15 cellular contexts compared by ENCODE assay signal in the genomic region with DNA sequence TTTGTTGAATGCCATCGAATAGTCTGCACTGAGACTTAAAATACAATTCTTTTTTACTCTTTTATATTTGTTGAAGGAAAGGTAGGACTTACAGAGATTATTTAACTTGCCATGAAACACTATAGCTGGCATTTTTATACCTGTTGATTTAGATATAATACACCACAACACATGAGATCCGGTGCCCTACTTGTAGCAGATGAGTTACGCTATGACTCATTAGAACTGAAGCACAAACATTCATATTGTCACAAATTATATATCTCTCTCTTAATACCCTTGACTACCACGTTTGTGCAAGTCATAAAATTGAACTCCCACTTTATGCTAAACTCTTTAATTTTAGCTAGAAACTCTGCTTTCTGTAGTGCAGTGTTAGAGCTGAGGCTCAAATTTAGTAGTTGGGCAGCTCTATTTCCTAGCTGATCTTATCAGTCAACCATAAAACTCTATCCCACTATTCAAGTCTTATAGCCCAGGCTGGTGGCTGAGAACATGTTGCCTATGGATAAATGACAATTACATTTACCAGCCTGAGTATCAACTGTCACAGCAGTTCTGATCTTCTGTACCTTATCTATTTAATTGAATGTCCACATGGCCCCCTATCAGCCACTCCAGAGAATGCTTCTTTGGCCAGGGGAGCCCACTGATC.
DNase-seq lines count a peak whose midpoint lies in the region; ATAC-seq, FAIRE-seq and TF ChIP-seq lines count a peak whose summit lies in the region.
"Had no signal": no experiment of that assay in that cellular context is flagged by ENCODE, and none has a peak within 500 bp of the region (broad histone marks: within the 10 kb centered on the region; RNA-seq: fewer than 3 reads in every experiment).

No MANE protein-coding gene starts in this region.

- intact Hi-C loops in HepG2 (cut with micrococcal nuclease; ENCODE audit: unreplicated experiment): no loop called here

- in situ Hi-C loops in HepG2 (cut with HindIII; ENCODE audit: extremely low pct_ligation_motif_present, low pct_unique_long_range_greater_than_20kb): no loop called here

- H3K4me1 ChIP-seq in endodermal cell (ENCODE audit: control insufficient read depth, insufficient read depth, low read length) (peaks cover 11% of the 10 kb centered on the region), HepG2 (ENCODE audit: insufficient read depth, low read length) (no peaks in the 10 kb centered on the region)
- H3K4me1 ChIP-seq: SJSA1 had no signal

- BruUV-seq in HepG2 (replicated peaks; lab: Mats Ljungman, UMichigan): no TSS peak

- no peak overlapping the region for H3K27ac Mint-ChIP-seq in endodermal cell
- no peak overlapping the region for H3K27ac Mint-ChIP-seq in activated T-cell treated with anti-CD3 and anti-CD28 coated beads, Interleukin-2, amount 50 U/mL, for 24 hours

- H3K27ac ChIP-seq in endodermal cell (ENCODE audit: low read depth, low read length): no peak overlapping the region
- H3K27ac ChIP-seq in HepG2 (ENCODE audit: extremely low read length, insufficient read depth, low read length): no peak overlapping the region
- H3K27ac ChIP-seq: KMS-11, SJSA1 had no signal

- no peak overlapping the region for H3K4me2 ChIP-seq in HepG2 (ENCODE audit: low read depth, low read length)
- H3K4me2 ChIP-seq: KMS-11 had no signal

- no peak for TF ChIP-seq RAD21 in HepG2 (CRISPR knock-in tag; IDR thresholded peaks at IDR 0.05)

- H3K36me3 ChIP-seq in endodermal cell (ENCODE audit: control insufficient read depth, insufficient read depth, low read length) (no peaks in the 10 kb centered on the region), HepG2 (replicated peaks in 1 of 2; ENCODE audit: control insufficient read depth in 1 of 2, insufficient read depth in 2 of 2, low read length in 2 of 2) (no peaks in the 10 kb centered on the region)
- H3K36me3 ChIP-seq: SJSA1 had no signal

- no peak for TF ChIP-seq POLR2A in HepG2 (IDR thresholded peaks at IDR 0.05; ENCODE audit: insufficient read depth in 1 of 2, low read depth in 2 of 2, low read length in 2 of 2)

- TF ChIP-seq CTCF in endodermal cell (conservative IDR thresholded peaks at IDR 0.05): peak; percentile 55
- TF ChIP-seq CTCF in HepG2 (CRISPR knock-in tag; IDR thresholded peaks at IDR 0.05): no peak

- H4K20me1 ChIP-seq in HepG2 (ENCODE audit: insufficient read depth, low read length): no peaks in the 10 kb centered on the region

- H3K27me3 ChIP-seq in endodermal cell (ENCODE audit: control insufficient read depth, insufficient read depth, low read length, poor library complexity, severe bottlenecking): no peaks in the 10 kb centered on the region
- H3K27me3 ChIP-seq in HepG2 (ENCODE audit: control insufficient read depth in 1 of 2, insufficient read depth in 2 of 2, low read length in 2 of 2): no peaks in the 10 kb centered on the region
- H3K27me3 ChIP-seq: SJSA1 had no signal

- POLR2A ChIA-PET in HepG2 (lab: Yijun Ruan, JAX): no interaction called here

- no peaks in the 10 kb centered on the region for H3K79me2 ChIP-seq in HepG2 (ENCODE audit: insufficient read depth, low read length)

- CTCF ChIA-PET in HepG2 (lab: Yijun Ruan, JAX; ENCODE audit: low intra/inter-chr PET ratio, low total read pairs): no interaction called here

- H3K9me3 ChIP-seq in endodermal cell (ENCODE audit: control insufficient read depth, low read length) (no peaks in the 10 kb centered on the region), HepG2 (ENCODE audit: low read length) (no peaks in the 10 kb centered on the region)
- H3K9me3 ChIP-seq: SJSA1 had no signal

- peaks cover 20% of the 10 kb centered on the region for H3K4me1 Mint-ChIP-seq in endodermal cell
- no peaks in the 10 kb centered on the region for H3K4me1 Mint-ChIP-seq in activated T-cell treated with anti-CD3 and anti-CD28 coated beads, Interleukin-2, amount 50 U/mL, for 24 hours (ENCODE audit: low read depth)

- TF ChIP-seq EP300 in HepG2 (IDR thresholded peaks at IDR 0.05; ENCODE audit: low read depth in 2 of 2, low read length in 2 of 2): no peak
- TF ChIP-seq EP300 in HepG2 (CRISPR knock-in tag; IDR thresholded peaks at IDR 0.05; ENCODE audit: borderline replicate concordance): no peak

- WGBS in endodermal cell (ENCODE audit: insufficient coverage in 1 of 2, insufficient read length in 1 of 2), 2 experiments: 76 to 90% methylated on average over 3 to 4 of the region's 4 CpGs
- WGBS in HepG2 (ENCODE audit: low lambda C conversion rate): 2% methylated on average over 4 of the region's 4 CpGs

- DNase-seq in NCI-H82 (lab: John Stamatoyannopoulos, UW) (peak; percentile 40), NCI-H82 treated with DMSO at 0.1 percent for 48 hours (lab: John Stamatoyannopoulos, UW; ENCODE audit: unreplicated experiment) (no peak), OCI-M1 (lab: John Stamatoyannopoulos, UW) (peak; percentile 58), endodermal cell (no peak), HepG2 (ENCODE audit: low spot score) (no peak)
- DNase-seq in activated T-cell treated with anti-CD3 and anti-CD28 coated beads, Interleukin-2, amount 50 U/mL, for 24 hours: no peak
- DNase-seq: C1 segment of cervical spinal cord, HCEC 1CT, NCI-H1092, NCI-H2081 treated with DMSO at 0.1 percent for 48 hours, NCI-H226 had no signal

- H3K9ac ChIP-seq in endodermal cell (ENCODE audit: extremely low read depth, low read length, poor library complexity, severe bottlenecking) (no peak overlapping the region), HepG2 (ENCODE audit: insufficient read depth, low read depth, low read length) (no peak overlapping the region)
- H3K9ac ChIP-seq: KMS-11 had no signal

- H3K4me3 Mint-ChIP-seq in endodermal cell: no peak overlapping the region
- H3K4me3 Mint-ChIP-seq in activated T-cell treated with anti-CD3 and anti-CD28 coated beads, Interleukin-2, amount 50 U/mL, for 24 hours: no peak overlapping the region

- H3K4me3 ChIP-seq in endodermal cell (ENCODE audit: low read length) (no peak overlapping the region), HepG2 (replicated peaks in 1 of 3; ENCODE audit: insufficient read depth in 1 of 3, low read depth in 2 of 3, low read length in 3 of 3) (no peak overlapping the region)
- H3K4me3 ChIP-seq: SJSA1 had no signal

- FAIRE-seq in HepG2 (lab: Jason Lieb, UNC): no peak

- H3K9me3 Mint-ChIP-seq in endodermal cell: peaks cover 1% of the 10 kb centered on the region
- peaks cover 10% of the 10 kb centered on the region for H3K9me3 Mint-ChIP-seq in activated T-cell treated with anti-CD3 and anti-CD28 coated beads, Interleukin-2, amount 50 U/mL, for 24 hours

- no peak for ATAC-seq in HG03378 (IDR thresholded peaks at IDR 0.05; ENCODE audit: unreplicated experiment)
- no peak for ATAC-seq in GM18909 (IDR thresholded peaks at IDR 0.05; ENCODE audit: poor library complexity, unreplicated experiment)
- no peak for ATAC-seq in HepG2

- no peaks in the 10 kb centered on the region for H3K27me3 Mint-ChIP-seq in endodermal cell (ENCODE audit: insufficient read depth)
- H3K27me3 Mint-ChIP-seq in activated T-cell treated with anti-CD3 and anti-CD28 coated beads, Interleukin-2, amount 50 U/mL, for 24 hours: no peaks in the 10 kb centered on the region

- H3K36me3 Mint-ChIP-seq in endodermal cell (ENCODE audit: low read depth): no peaks in the 10 kb centered on the region
- H3K36me3 Mint-ChIP-seq in activated T-cell treated with anti-CD3 and anti-CD28 coated beads, Interleukin-2, amount 50 U/mL, for 24 hours (ENCODE audit: low read depth): no peaks in the 10 kb centered on the region

- no peak overlapping the region for H2AFZ ChIP-seq in HepG2 (ENCODE audit: low read length)

TF ChIP-seq in HepG2, 621 proteins besides CTCF, POLR2A, EP300 and RAD21:
- TF ChIP-seq TAF15 (IDR thresholded peaks at IDR 0.05; ENCODE audit: low read depth, low read length, poor library complexity, severe bottlenecking) (no peak), ZNF878 (CRISPR knock-in tag; IDR thresholded peaks at IDR 0.05) (no peak), ATF1 (CRISPR knock-in tag; IDR thresholded peaks at IDR 0.05) (no peak), PRMT3 (CRISPR knock-in tag; IDR thresholded peaks at IDR 0.05; ENCODE audit: borderline replicate concordance, low read depth) (no peak), PHF20 (CRISPR knock-in tag; IDR thresholded peaks at IDR 0.05) (no peak), FOSL1 (CRISPR knock-in tag; IDR thresholded peaks at IDR 0.05; ENCODE audit: borderline replicate concordance) (no peak), ZNF7 (CRISPR knock-in tag; IDR thresholded peaks at IDR 0.05) (no peak), ZNF75D (CRISPR knock-in tag; IDR thresholded peaks at IDR 0.05; ENCODE audit: borderline replicate concordance) (no peak), ZNF607 (CRISPR knock-in tag; IDR thresholded peaks at IDR 0.05; ENCODE audit: borderline replicate concordance) (no peak), TCF12 (IDR thresholded peaks at IDR 0.05) (no peak), TCF12 (CRISPR knock-in tag; IDR thresholded peaks at IDR 0.05) (no peak), NPAS2 (CRISPR knock-in tag; IDR thresholded peaks at IDR 0.05; ENCODE audit: borderline replicate concordance) (no peak), NR2F1 (CRISPR knock-in tag; IDR thresholded peaks at IDR 0.05) (no peak)

Comparison
In these comparisons a context has a peak if more than half of its experiments do, and no peak if none do; other contexts are left out.
1. DNase-seq: peak in NCI-H82 (single experiment) and OCI-M1 (single experiment); none in NCI-H82 treated with DMSO at 0.1 percent for 48 hours (single experiment), endodermal cell (single experiment), activated T-cell treated with anti-CD3 and anti-CD28 coated beads, Interleukin-2, amount 50 U/mL, for 24 hours (single experiment) and HepG2 (single experiment).